ENCODE assay signal across 8 cellular contexts in genomic region chr22:49961601-49962011, GRCh38. TPM values are rescaled to one million over a fixed set of nuclear protein-coding genes. Genes with fewer than 3 reads are reported as not detected.
DNase-seq lines count a peak whose midpoint lies in the region; ATAC-seq and TF ChIP-seq lines count a peak whose summit lies in the region.

No MANE protein-coding gene starts in this region.

- TF ChIP-seq CTCF in BE2C (IDR thresholded peaks at IDR 0.05; ENCODE audit: low read depth, low read length): no peak

- peaks cover 16% of the 10 kb centered on the region for H3K4me1 ChIP-seq in BE2C
- H3K4me1 ChIP-seq in naive thymus-derived CD4-positive, alpha-beta T cell (ENCODE audit: control insufficient read depth in 2 of 2, insufficient read depth in 2 of 2, low read length in 2 of 2): peaks cover 26% of the 10 kb centered on the region in 2 donors

- peaks cover 0 to 12% (median 0%) of the 10 kb centered on the region in 5 donors for H3K36me3 Mint-ChIP-seq in naive thymus-derived CD4-positive, alpha-beta T cell

- H3K4me3 Mint-ChIP-seq in naive thymus-derived CD4-positive, alpha-beta T cell: peak overlapping the region; percentile 82 to 95 (median 90)

- intact Hi-C loops in naive thymus-derived CD4-positive, alpha-beta T cell (cut with micrococcal nuclease): loop anchor here (5.0 to 10.0 kb wide), 3 partner anchors 109 to 573 kb away; partner anchors contain the start of genes TYMP (in 1 of the 2) and ZBED4 (in 1 of the 2)

- H3K27ac ChIP-seq in naive thymus-derived CD4-positive, alpha-beta T cell (ENCODE audit: low read depth, low read length): peak overlapping the region; percentile 90

- CTCF ChIA-PET in naive thymus-derived CD4-positive, alpha-beta T cell (lab: Charles Lee): interaction anchor here (0.9 kb wide), 1 partner anchor 28 kb away, joined by 3 read pairs; no protein-coding TSS in a partner anchor

- peak overlapping the region in 8 of 9 donors; percentile 76 to 96 (median 89) for H3K27ac Mint-ChIP-seq in naive thymus-derived CD4-positive, alpha-beta T cell

- H3K4me3 ChIP-seq in BE2C (ENCODE audit: low read depth, low read length): peak overlapping the region; percentile 87
- H3K4me3 ChIP-seq in naive thymus-derived CD4-positive, alpha-beta T cell (ENCODE audit: low read length): peak overlapping the region; percentile 86

- H3K4me1 Mint-ChIP-seq in naive thymus-derived CD4-positive, alpha-beta T cell: peaks cover 7 to 30% (median 22%) of the 10 kb centered on the region in 7 donors

- peak; percentile 41 for DNase-seq in BE2C
- DNase-seq in NAMALWA (ENCODE audit: low spot score): peak; percentile 50
- DNase-seq in dermis blood vessel endothelial cell: peak; percentile 37
- DNase-seq in naive thymus-derived CD4-positive, alpha-beta T cell: peak in 1 of 9 donors; percentile 36
- no peak for DNase-seq in effector CD8-positive, alpha-beta T cell (lab: John Stamatoyannopoulos, UW)
- no peak for DNase-seq in NCI-H1105 (lab: John Stamatoyannopoulos, UW)
- no peak for DNase-seq in RPMI8226

- H3K27me3 Mint-ChIP-seq in naive thymus-derived CD4-positive, alpha-beta T cell: no peaks in the 10 kb centered on the region

- POLR2A ChIA-PET in naive thymus-derived CD4-positive, alpha-beta T cell (lab: Charles Lee): interaction anchor here (0.7 to 3.7 kb wide), 12 partner anchors 9 to 612 kb away, joined by 3 to 48 read pairs (median 4); partner anchors contain the start of genes ALG12 and CRELD2

- peaks cover 21% of the 10 kb centered on the region for H3K36me3 ChIP-seq in BE2C
- H3K36me3 ChIP-seq in naive thymus-derived CD4-positive, alpha-beta T cell (ENCODE audit: control insufficient read depth in 2 of 3, insufficient read depth in 3 of 3, low read length in 3 of 3): peaks cover 0 to 31% (median 4%) of the 10 kb centered on the region in 3 experiments

- no peaks in the 10 kb centered on the region for H3K27me3 ChIP-seq in BE2C
- H3K27me3 ChIP-seq in naive thymus-derived CD4-positive, alpha-beta T cell (ENCODE audit: control insufficient read depth in 2 of 2, insufficient read depth in 2 of 2, low read length in 2 of 2): no peaks in the 10 kb centered on the region

- no peak for ATAC-seq in naive thymus-derived CD4-positive, alpha-beta T cell
- no peak for ATAC-seq in GM18520 (IDR thresholded peaks at IDR 0.05; ENCODE audit: unreplicated experiment)

- peaks cover 0 to 4% (median 0%) of the 10 kb centered on the region in 11 donors for H3K9me3 Mint-ChIP-seq in naive thymus-derived CD4-positive, alpha-beta T cell

- H3K9me3 ChIP-seq in BE2C: no peaks in the 10 kb centered on the region
- no peaks in the 10 kb centered on the region for H3K9me3 ChIP-seq in naive thymus-derived CD4-positive, alpha-beta T cell (ENCODE audit: control insufficient read depth in 2 of 3, low read length in 3 of 3)

RNA-seq across cellular contexts. Expression of gene PIM3, which starts 1.0 kb away (rescaled TPM):
- 286 TPM for polyA plus RNA-seq in BE2C (2012; ENCODE audit: insufficient read depth, insufficient read length, low read depth)
- total RNA-seq in dermis blood vessel endothelial cell: 463 and 464 TPM in 2 replicates
- 100 to 1,000 TPM in 2 of 5 experiments, 10 to 100 TPM in 3; 44.4 to 164 (median 78.3) TPM for total RNA-seq in naive thymus-derived CD4-positive, alpha-beta T cell
- 10 to 100 TPM; 21.3 to 38.8 TPM for polyA plus RNA-seq in naive thymus-derived CD4-positive, alpha-beta T cell

RNA-seq across cellular contexts. Expression of gene CRELD2, which starts 43.2 kb away (rescaled TPM):
- polyA plus RNA-seq in BE2C (2012; ENCODE audit: insufficient read depth, insufficient read length, low read depth): 33.2 TPM
- total RNA-seq in dermis blood vessel endothelial cell: 77.4 and 123 TPM in 2 replicates
- 10 to 100 TPM; 19.7 to 80.9 (median 28.5) TPM for total RNA-seq in naive thymus-derived CD4-positive, alpha-beta T cell
- 10 to 100 TPM; 37.3 to 39.1 TPM for polyA plus RNA-seq in naive thymus-derived CD4-positive, alpha-beta T cell

RNA-seq across cellular contexts. Expression of gene ALG12, which starts 43.4 kb away (rescaled TPM):
- 36.3 TPM for polyA plus RNA-seq in BE2C (2012; ENCODE audit: insufficient read depth, insufficient read length, low read depth)
- total RNA-seq in dermis blood vessel endothelial cell: 14.6 and 24.7 TPM in 2 replicates
- total RNA-seq in naive thymus-derived CD4-positive, alpha-beta T cell: 10 to 100 TPM; 16.2 to 22.4 (median 19.5) TPM
- 10 to 100 TPM; 10.4 to 21.2 TPM for polyA plus RNA-seq in naive thymus-derived CD4-positive, alpha-beta T cell

RNA-seq across cellular contexts. Expression of gene IL17REL, which starts 51.0 kb away (rescaled TPM):
- not detected for polyA plus RNA-seq in BE2C (2012; ENCODE audit: insufficient read depth, insufficient read length, low read depth)
- total RNA-seq in dermis blood vessel endothelial cell: 0.05 and 0.17 TPM in 2 replicates
- total RNA-seq in naive thymus-derived CD4-positive, alpha-beta T cell: not detected
- polyA plus RNA-seq in naive thymus-derived CD4-positive, alpha-beta T cell: not detected

Comparison
In these comparisons a context has a peak if more than half of its experiments do, and no peak if none do; other contexts are left out.
1. DNase-seq: peak in BE2C (single experiment), NAMALWA (single experiment) and dermis blood vessel endothelial cell (single experiment); none in effector CD8-positive, alpha-beta T cell (single experiment), NCI-H1105 (single experiment) and RPMI8226 (single experiment).